ENCODE assay signal across 23 cellular contexts in the genomic region with DNA sequence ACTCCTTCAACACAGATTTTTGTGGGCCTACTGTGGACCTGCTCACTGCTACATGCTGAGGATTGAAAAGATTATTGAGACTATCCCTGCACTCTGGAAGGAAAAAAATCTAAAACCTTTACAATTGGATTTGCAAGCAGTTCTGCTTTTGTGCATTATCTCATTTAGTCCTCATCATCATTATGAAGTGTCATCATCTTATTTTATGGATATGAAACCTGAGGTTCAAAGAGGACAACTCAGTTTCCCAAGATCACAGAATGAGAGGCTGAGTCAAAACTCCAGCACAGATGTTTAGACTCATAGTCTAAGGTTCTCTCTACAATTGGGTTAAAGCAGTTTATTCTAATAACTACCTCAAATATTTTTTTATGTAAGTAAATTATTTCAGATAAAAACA.
DNase-seq lines count a peak whose midpoint lies in the region; ATAC-seq and TF ChIP-seq lines count a peak whose summit lies in the region.
"Had no signal": no experiment of that assay in that cellular context is flagged by ENCODE, and none has a peak within 500 bp of the region (broad histone marks: within the 10 kb centered on the region; RNA-seq: fewer than 3 reads in every experiment).

No MANE protein-coding gene starts in this region.

- no peaks in the 10 kb centered on the region for H3K36me3 Mint-ChIP-seq in naive thymus-derived CD4-positive, alpha-beta T cell
- H3K36me3 Mint-ChIP-seq in type B pancreatic cell, result no peaks in the 10 kb centered on the region
- H3K36me3 Mint-ChIP-seq: T-cell had no signal

- 0 out of 2 replicates have a peak overlapping the region, but pooled peaks have one; percentile 37 for H2BK20ac ChIP-seq in IMR-90 (ENCODE audit: low read depth, low read length)

- TF ChIP-seq POLR2A in IMR-90 (IDR thresholded peaks at IDR 0.05; ENCODE audit: low read depth, low read length) (no peak), suprapubic skin (IDR thresholded peaks at IDR 0.05) (no peak)

- no peak overlapping the region for H3K4me2 ChIP-seq in IMR-90 (ENCODE audit: low read depth, low read length)

- peaks cover 0 to 2% (median 0%) of the 10 kb centered on the region in 7 donors for H3K4me1 Mint-ChIP-seq in naive thymus-derived CD4-positive, alpha-beta T cell
- peaks cover 11% of the 10 kb centered on the region for H3K4me1 Mint-ChIP-seq in type B pancreatic cell (ENCODE audit: unreplicated experiment)
- H3K4me1 Mint-ChIP-seq: central memory CD8-positive, alpha-beta T cell; T-cell had no signal

- no peak overlapping the region for H2BK5ac ChIP-seq in IMR-90 (ENCODE audit: low read depth, low read length, poor library complexity, severe bottlenecking)

- H2BK15ac ChIP-seq in IMR-90 (ENCODE audit: low read depth, low read length), result no peak overlapping the region

- H3K9me3 Mint-ChIP-seq in naive thymus-derived CD4-positive, alpha-beta T cell, result peaks cover 0 to 4% (median 0%) of the 10 kb centered on the region in 11 donors
- H3K9me3 Mint-ChIP-seq in type B pancreatic cell, result peaks cover 15% of the 10 kb centered on the region
- H3K9me3 Mint-ChIP-seq: CD4-positive, alpha-beta T cell; central memory CD8-positive, alpha-beta T cell; T-cell had no signal

- no peak overlapping the region for H4K8ac ChIP-seq in IMR-90 (ENCODE audit: low read depth in 2 of 2, low read length in 2 of 2)

- H3K4me3 Mint-ChIP-seq in naive thymus-derived CD4-positive, alpha-beta T cell, result no peak overlapping the region
- no peak overlapping the region for H3K4me3 Mint-ChIP-seq in type B pancreatic cell
- H3K4me3 Mint-ChIP-seq: CD4-positive, alpha-beta T cell; central memory CD8-positive, alpha-beta T cell; T-cell had no signal

- H4K5ac ChIP-seq in IMR-90 (ENCODE audit: low read depth, low read length), result no peak overlapping the region

- H2AK9ac ChIP-seq in IMR-90 (replicated peaks; ENCODE audit: low read depth, low read length, poor library complexity), result no peak overlapping the region

- no peak overlapping the region for H3K14ac ChIP-seq in IMR-90 (replicated peaks; ENCODE audit: low read depth, low read length)

- peaks cover 3% of the 10 kb centered on the region; the same call in 1 of the 2 replicates for H3K9me1 ChIP-seq in IMR-90 (ENCODE audit: insufficient read depth, low read length)

- TF ChIP-seq EP300 in suprapubic skin (IDR thresholded peaks at IDR 0.05), result no peak

- H3K9me3 ChIP-seq in IMR-90 (ENCODE audit: control insufficient read depth, insufficient read depth, low read length) (no peaks in the 10 kb centered on the region), suprapubic skin (no peaks in the 10 kb centered on the region)
- no peaks in the 10 kb centered on the region for H3K9me3 ChIP-seq in naive thymus-derived CD4-positive, alpha-beta T cell (ENCODE audit: control insufficient read depth in 2 of 3, low read length in 3 of 3)
- H3K9me3 ChIP-seq: vagina had no signal

- H3K4me1 ChIP-seq in IMR-90 (ENCODE audit: control insufficient read depth, insufficient read depth, low read length) (peaks cover 6% of the 10 kb centered on the region; the same call in 1 of the 2 replicates), suprapubic skin (no peaks in the 10 kb centered on the region)
- H3K4me1 ChIP-seq in naive thymus-derived CD4-positive, alpha-beta T cell (ENCODE audit: control insufficient read depth in 2 of 2, insufficient read depth in 2 of 2, low read length in 2 of 2), result no peaks in the 10 kb centered on the region

- H2BK120ac ChIP-seq in IMR-90 (ENCODE audit: low read depth, low read length), result no peak overlapping the region

- H3K27me3 Mint-ChIP-seq in naive thymus-derived CD4-positive, alpha-beta T cell, result peaks cover 0 to 11% (median 4%) of the 10 kb centered on the region in 5 donors
- no peaks in the 10 kb centered on the region for H3K27me3 Mint-ChIP-seq in type B pancreatic cell
- H3K27me3 Mint-ChIP-seq: CD4-positive, alpha-beta T cell; central memory CD8-positive, alpha-beta T cell; T-cell had no signal

- no peak overlapping the region for H3K23ac ChIP-seq in IMR-90 (ENCODE audit: low read depth, low read length)

- TF ChIP-seq CTCF in IMR-90 (conservative IDR thresholded peaks at IDR 0.05; ENCODE audit: low read depth, low read length) (no peak), type B pancreatic cell (conservative IDR thresholded peaks at IDR 0.05) (no peak), suprapubic skin (IDR thresholded peaks at IDR 0.05) (no peak)

- no peak overlapping the region for H3K27ac Mint-ChIP-seq in naive thymus-derived CD4-positive, alpha-beta T cell
- no peak overlapping the region for H3K27ac Mint-ChIP-seq in type B pancreatic cell
- H3K27ac Mint-ChIP-seq: CD4-positive, alpha-beta T cell; progenitor cell of endocrine pancreas; T-cell had no signal

- H3K36me3 ChIP-seq in IMR-90 (ENCODE audit: control insufficient read depth, insufficient read depth, low read length) (no peaks in the 10 kb centered on the region), suprapubic skin (no peaks in the 10 kb centered on the region)
- H3K36me3 ChIP-seq in naive thymus-derived CD4-positive, alpha-beta T cell (ENCODE audit: control insufficient read depth in 2 of 3, insufficient read depth in 3 of 3, low read length in 3 of 3), result no peaks in the 10 kb centered on the region
- H3K36me3 ChIP-seq: vagina had no signal

- POLR2A ChIA-PET in IMR-90 (lab: Charles Lee; ENCODE audit: unreplicated experiment), result no interaction called here
- POLR2A ChIA-PET in naive thymus-derived CD4-positive, alpha-beta T cell (lab: Charles Lee), result no interaction called here

- DNase-seq in IMR-90 (peak; percentile 30), SKM-1 (lab: John Stamatoyannopoulos, UW; ENCODE audit: unreplicated experiment) (peak; percentile 22), T-helper 1 cell (no peak), type B pancreatic cell (ENCODE audit: extremely low spot score, unreplicated experiment) (no peak), suprapubic skin (ENCODE audit: low spot score in 2 of 2) (no peak)
- no peak for DNase-seq in naive thymus-derived CD4-positive, alpha-beta T cell
- no peak for DNase-seq in stimulated activated CD4-positive, alpha-beta T cell treated with anti-CD3 and anti-CD28 coated beads, Interleukin-1b, Interleukin-23, amount 100 ng/mL, for 48 hours
- DNase-seq: activated gamma-delta T cell treated with Interleukin-2 at 50 U/mL for 16 hours; CD4-positive, alpha-beta T cell; effector CD8-positive, alpha-beta T cell; GOT3; NCI-H187; NCI-H345; NK-92 treated with Interleukin-12 subunit alpha and Interleukin-12 subunit beta, amount 100 ng/mL, for 24 hours; small intestine; stimulated activated CD4-positive, alpha-beta T cell treated with anti-CD3 and anti-CD28 coated beads, Interleukin-4, amount 100 ng/mL, for 4 hours; T-cell had no signal

- no peak overlapping the region for H3K4me3 ChIP-seq in IMR-90 (ENCODE audit: insufficient read depth, low read depth, low read length)
- no peak overlapping the region for H3K4me3 ChIP-seq in naive thymus-derived CD4-positive, alpha-beta T cell (ENCODE audit: low read length)
- H3K4me3 ChIP-seq in suprapubic skin, result no peak overlapping the region
- H3K4me3 ChIP-seq: vagina had no signal

- no peak overlapping the region for H4K91ac ChIP-seq in IMR-90 (ENCODE audit: insufficient read depth, low read depth, low read length)

- ATAC-seq in GM18868 (IDR thresholded peaks at IDR 0.05; ENCODE audit: unreplicated experiment) (peak; percentile 48), IMR-90 (ENCODE audit: low read depth) (no peak)
- peak; percentile 75 for ATAC-seq in naive thymus-derived CD4-positive, alpha-beta T cell
- ATAC-seq: HepG2, left lobe of liver, T-cell had no signal

- no peak overlapping the region for H3K56ac ChIP-seq in IMR-90 (ENCODE audit: extremely low read depth, insufficient read depth, low read length)

- H2AK5ac ChIP-seq in IMR-90 (ENCODE audit: low read depth, low read length), result no peak overlapping the region

- H3K9ac ChIP-seq in IMR-90 (ENCODE audit: low read depth, low read length), result no peak overlapping the region

- BruUV-seq in IMR-90 (replicated peaks; lab: Mats Ljungman, UMichigan), result no TSS peak

- H3K79me1 ChIP-seq in IMR-90 (ENCODE audit: low read depth in 1 of 2, low read length in 2 of 2), result no peaks in the 10 kb centered on the region

- CTCF ChIA-PET in IMR-90 (lab: Yijun Ruan, JAX), result no interaction called here
- CTCF ChIA-PET in naive thymus-derived CD4-positive, alpha-beta T cell (lab: Charles Lee), result no interaction called here

- TF ChIP-seq RAD21 in IMR-90 (IDR thresholded peaks at IDR 0.05; ENCODE audit: low read length), result no peak

- H3K27ac ChIP-seq in IMR-90 (ENCODE audit: insufficient read depth, low read length), result no peak overlapping the region
- no peak overlapping the region for H3K27ac ChIP-seq in naive thymus-derived CD4-positive, alpha-beta T cell (ENCODE audit: low read depth, low read length)
- no peak overlapping the region for H3K27ac ChIP-seq in suprapubic skin
- H3K27ac ChIP-seq: vagina had no signal

- no peak overlapping the region for H2AFZ ChIP-seq in IMR-90 (replicated peaks; ENCODE audit: low read length, poor library complexity)

- no peak overlapping the region for H3K4ac ChIP-seq in IMR-90 (ENCODE audit: low read depth, low read length)

- peaks cover 4% of the 10 kb centered on the region; the same call in 1 of the 2 replicates for H4K20me1 ChIP-seq in IMR-90 (ENCODE audit: insufficient read depth, low read length)

- H3K18ac ChIP-seq in IMR-90 (ENCODE audit: low read depth, low read length), result no peak overlapping the region

- intact Hi-C loops in IMR-90 (cut with micrococcal nuclease), result loop anchor here (10.0 kb wide), 1 partner anchor 132 kb away; no protein-coding TSS in a partner anchor
- intact Hi-C loops in naive thymus-derived CD4-positive, alpha-beta T cell (cut with micrococcal nuclease), result no loop called here

- in situ Hi-C loops in IMR-90 (cut with MboI; ENCODE audit: low sequenced_read_pairs), result no loop called here

- dilution Hi-C loops in IMR-90 (cut with HindIII; ENCODE audit: low sequenced_read_pairs, unreplicated experiment), result no loop called here

- H3K27me3 ChIP-seq in IMR-90 (ENCODE audit: control insufficient read depth, insufficient read depth, low read length), result peaks cover 34% of the 10 kb centered on the region
- H3K27me3 ChIP-seq in naive thymus-derived CD4-positive, alpha-beta T cell (ENCODE audit: control insufficient read depth in 2 of 2, insufficient read depth in 2 of 2, low read length in 2 of 2), result no peaks in the 10 kb centered on the region
- H3K27me3 ChIP-seq in suprapubic skin, result no peaks in the 10 kb centered on the region
- H3K27me3 ChIP-seq: vagina had no signal

TF ChIP-seq in IMR-90, 13 proteins besides CTCF, POLR2A, EP300 and RAD21:
- TF ChIP-seq NFE2L2 (IDR thresholded peaks at IDR 0.05; ENCODE audit: low read depth, low read length) (no peak), MAFK (IDR thresholded peaks at IDR 0.05; ENCODE audit: low read depth, low read length) (no peak), MXI1 (IDR thresholded peaks at IDR 0.05; ENCODE audit: borderline replicate concordance, low read depth, low read length) (no peak), CHD1 (IDR thresholded peaks at IDR 0.05; ENCODE audit: low read depth, low read length) (no peak), RCOR1 (IDR thresholded peaks at IDR 0.05; ENCODE audit: insufficient replicate concordance, low read length) (no peak), RFX5 (IDR thresholded peaks at IDR 0.05; ENCODE audit: low read depth, low read length) (no peak)

Comparison
In these comparisons a context has a peak if more than half of its experiments do, and no peak if none do; other contexts are left out.
1. DNase-seq: peak in IMR-90 (single experiment) and SKM-1 (single experiment); none in naive thymus-derived CD4-positive, alpha-beta T cell (0 of 9), T-helper 1 cell (0 of 5), type B pancreatic cell (single experiment), suprapubic skin (0 of 2) and stimulated activated CD4-positive, alpha-beta T cell treated with anti-CD3 and anti-CD28 coated beads, Interleukin-1b, Interleukin-23, amount 100 ng/mL, for 48 hours (single experiment).